15 cellular contexts compared by ENCODE assay signal in genomic region chr2:59019551-59020164, GRCh38.
DNase-seq lines count a peak whose midpoint lies in the region; ATAC-seq, FAIRE-seq and TF ChIP-seq lines count a peak whose summit lies in the region.
"Had no signal": no experiment of that assay in that cellular context is flagged by ENCODE, and none has a peak within 500 bp of the region (broad histone marks: within the 10 kb centered on the region; RNA-seq: fewer than 3 reads in every experiment).

No MANE protein-coding gene starts in this region.

- H3K4ac ChIP-seq in H1 (replicated peaks; ENCODE audit: insufficient read length, low read depth, low read length) = no peak overlapping the region

- H3K56ac ChIP-seq in H1 (replicated peaks; ENCODE audit: insufficient read length, low read depth, low read length) = no peak overlapping the region

- WGBS in H1 (ENCODE audit: extremely low coverage in 1 of 2, insufficient coverage in 1 of 2, insufficient read length in 1 of 2, insufficient replicate concordance in 2 of 2, low coverage in 1 of 2, low lambda C conversion rate in 2 of 2, missing lambda C conversion rate in 1 of 2), 2 experiments = 88% methylated on average over 7 of the region's 7 CpGs; no CpG with 5 or more reads in 1 of the 2 experiments
- 9 to 13% (median 10%) methylated on average over 7 of the region's 7 CpGs for WGBS in ovary, 3 donors

- no peaks in the 10 kb centered on the region for H3K79me1 ChIP-seq in H1 (ENCODE audit: low read depth, low read length)

- no peaks in the 10 kb centered on the region for H3K23me2 ChIP-seq in H1 (ENCODE audit: low read depth, low read length)

- no peak for ATAC-seq in GM23338
- ATAC-seq in left colon = no peak
- ATAC-seq in foreskin keratinocyte = no peak
- ATAC-seq: GM12878 had no signal

- no peak for TF ChIP-seq RAD21 in H1 (IDR thresholded peaks at IDR 0.05 in 1 of 2, conservative IDR thresholded peaks at IDR 0.05 in 1 of 2; ENCODE audit: low read depth in 2 of 2, low read length in 2 of 2)

- H3K4me2 ChIP-seq in GM23338 (no peak overlapping the region), H1 (ENCODE audit: insufficient read depth in 1 of 2, low read depth in 2 of 2, low read length in 2 of 2) (no peak overlapping the region)
- H3K4me2 ChIP-seq: BLaER1 had no signal

- TF ChIP-seq EP300 in H1 (IDR thresholded peaks at IDR 0.05; ENCODE audit: borderline replicate concordance in 1 of 2, low read depth in 2 of 2, low read length in 2 of 2) (no peak), ovary (IDR thresholded peaks at IDR 0.05) (no peak)

- peak overlapping the region; percentile 1; the same call in 1 of the 2 replicates for H3K27ac Mint-ChIP-seq in GM23338
- H3K27ac Mint-ChIP-seq: CD14-positive monocyte; CD4-positive, alpha-beta memory T cell had no signal

- no peak overlapping the region for H4K91ac ChIP-seq in H1 (replicated peaks; ENCODE audit: insufficient read length, low read length)

- H2AK5ac ChIP-seq in H1 (ENCODE audit: low read depth, low read length) = no peak overlapping the region

- H3K27me3 Mint-ChIP-seq in GM23338 (ENCODE audit: insufficient read depth, low read depth, poor library complexity) = no peaks in the 10 kb centered on the region

- H4K5ac ChIP-seq in H1 (ENCODE audit: insufficient read length, low read depth, low read length) = no peak overlapping the region

- intact Hi-C loops in ovary (cut with DNase I) (no loop called here), uterus (cut with DNase I; ENCODE audit: low total_unique reads) (no loop called here), left colon (cut with DNase I, micrococcal nuclease) (no loop called here)

- no peaks in the 10 kb centered on the region for H3K79me2 ChIP-seq in GM23338 (replicated peaks; ENCODE audit: insufficient read depth)
- no peaks in the 10 kb centered on the region for H3K79me2 ChIP-seq in H1 (ENCODE audit: control insufficient read depth in 1 of 2, insufficient read depth in 2 of 2, low read length in 2 of 2)

- H3K36me3 ChIP-seq in GM23338 (ENCODE audit: insufficient read depth) (no peaks in the 10 kb centered on the region; the same call in 1 of the 2 replicates), H1 (ENCODE audit: control insufficient read depth in 2 of 4, insufficient read depth in 4 of 4, low read length in 3 of 4) (no peaks in the 10 kb centered on the region), ovary (no peaks in the 10 kb centered on the region), uterus (no peaks in the 10 kb centered on the region)
- H3K36me3 ChIP-seq: BLaER1, HAP-1 had no signal

- DNase-seq in GM23338 (ENCODE audit: low spot score) = no peak
- no peak for DNase-seq in H1 (ENCODE audit: low read depth in 1 of 2, low spot score in 2 of 2)
- DNase-seq in ovary = no peak
- no peak for DNase-seq in uterus
- no peak for DNase-seq in activated gamma-delta T cell (lab: John Stamatoyannopoulos, UW)
- no peak for DNase-seq in left colon
- DNase-seq in foreskin keratinocyte = no peak
- DNase-seq: 8988T; CD4-positive, alpha-beta memory T cell; DMS153; DMS79 had no signal

- no peak overlapping the region for H3K14ac ChIP-seq in H1 (ENCODE audit: insufficient read length)

- H3K18ac ChIP-seq in H1 (ENCODE audit: extremely low read depth, low read length) = no peak overlapping the region

- no peak overlapping the region for H2BK15ac ChIP-seq in H1 (ENCODE audit: low read length)

- peaks cover 6% of the 10 kb centered on the region for H3K36me3 Mint-ChIP-seq in GM23338 (ENCODE audit: low read depth)
- H3K36me3 Mint-ChIP-seq: CD14-positive monocyte; CD4-positive, alpha-beta memory T cell had no signal

- H4K8ac ChIP-seq in H1 (ENCODE audit: extremely low read depth, insufficient read depth, low read length) = no peak overlapping the region

- H2BK20ac ChIP-seq in H1 (ENCODE audit: low read length) = no peak overlapping the region

- H3K27ac ChIP-seq in GM23338 (ENCODE audit: low read depth) (no peak overlapping the region), H1 (ENCODE audit: low read depth, low read length) (no peak overlapping the region), ovary (no peak overlapping the region), uterus (peak overlapping the region; percentile 53 to 56), foreskin keratinocyte (no peak overlapping the region)
- H3K27ac ChIP-seq: BLaER1 had no signal

- H3K4me3 Mint-ChIP-seq in GM23338 = no peak overlapping the region
- H3K4me3 Mint-ChIP-seq: CD14-positive monocyte; CD4-positive, alpha-beta memory T cell had no signal

- no peak overlapping the region for H2BK12ac ChIP-seq in H1 (ENCODE audit: low read depth, low read length)

- H2BK5ac ChIP-seq in H1 (ENCODE audit: low read depth, low read length) = no peak overlapping the region

- H2BK120ac ChIP-seq in H1 (replicated peaks; ENCODE audit: low read depth, low read length) = no peak overlapping the region

- peak; percentile 36 for FAIRE-seq in H1 (lab: Jason Lieb, UNC)
- FAIRE-seq: GM12878 had no signal

- H3K9me3 ChIP-seq in H1 (ENCODE audit: insufficient read depth in 2 of 2, low read depth in 1 of 2, low read length in 1 of 2) (no peaks in the 10 kb centered on the region), ovary (no peaks in the 10 kb centered on the region), uterus (no peaks in the 10 kb centered on the region)
- H3K9me3 ChIP-seq: HAP-1 had no signal

- TF ChIP-seq CTCF in GM23338 (conservative IDR thresholded peaks at IDR 0.05; ENCODE audit: low read depth in 2 of 2) (no peak), H1 (IDR thresholded peaks at IDR 0.05; ENCODE audit: control extremely low read depth in 1 of 3, insufficient read depth in 1 of 3, low read depth in 1 of 3, low read length in 3 of 3) (no peak), ovary (IDR thresholded peaks at IDR 0.05) (no peak), uterus (IDR thresholded peaks at IDR 0.05) (no peak), foreskin keratinocyte (conservative IDR thresholded peaks at IDR 0.05) (no peak)

- H2AFZ ChIP-seq in GM23338 (peak overlapping the region; percentile 11), H1 (ENCODE audit: low read length) (no peak overlapping the region)

- no peak overlapping the region for H3K4me3 ChIP-seq in GM23338
- H3K4me3 ChIP-seq in H1 (ENCODE audit: extremely low read depth in 1 of 4, insufficient read depth in 2 of 4, low read depth in 3 of 4, low read length in 4 of 4) = no peak overlapping the region
- peak overlapping the region; percentile 9 for H3K4me3 ChIP-seq in ovary
- peak overlapping the region in 1 of 2 donors; percentile 15 for H3K4me3 ChIP-seq in uterus
- H3K4me3 ChIP-seq: BLaER1, GM12878, HAP-1 had no signal

- H3K23ac ChIP-seq in H1 (ENCODE audit: insufficient read length) = no peak overlapping the region

- H3K4me1 Mint-ChIP-seq in GM23338 = peaks cover 3% of the 10 kb centered on the region; the same call in 2 of the 3 replicates
- H3K4me1 Mint-ChIP-seq: CD14-positive monocyte; CD4-positive, alpha-beta memory T cell had no signal

- CTCF ChIA-PET in H1 (lab: Charles Lee; ENCODE audit: partially characterized antibody) = interaction anchor here (1.6 kb wide), 2 partner anchors 7 to 12 kb away, joined by 5 read pairs; no protein-coding TSS in a partner anchor

- peaks cover 12% of the 10 kb centered on the region for H3K9me3 Mint-ChIP-seq in GM23338

- H3K27me3 ChIP-seq in GM23338 (ENCODE audit: insufficient read depth) = no peaks in the 10 kb centered on the region
- H3K27me3 ChIP-seq in H1 (replicated peaks in 1 of 4; ENCODE audit: control insufficient read depth in 3 of 4, extremely low read depth in 1 of 4, insufficient read depth in 3 of 4, low read length in 3 of 4) = no peaks in the 10 kb centered on the region
- H3K27me3 ChIP-seq in ovary = no peaks in the 10 kb centered on the region
- no peaks in the 10 kb centered on the region for H3K27me3 ChIP-seq in uterus
- no peaks in the 10 kb centered on the region for H3K27me3 ChIP-seq in foreskin keratinocyte
- H3K27me3 ChIP-seq: BLaER1 had no signal

- H3K9ac ChIP-seq in H1 (replicated peaks in 1 of 4; ENCODE audit: extremely low read depth in 1 of 4, low read depth in 3 of 4, low read length in 3 of 4) = no peak overlapping the region
- H3K9ac ChIP-seq: BLaER1 had no signal

- peaks cover 2% of the 10 kb centered on the region; the same call in 1 of the 2 replicates for H3K9me2 ChIP-seq in GM23338 (ENCODE audit: insufficient read depth)

- POLR2A ChIA-PET in H1 (lab: Charles Lee; ENCODE audit: partially characterized antibody) = no interaction called here

- H3K4me1 ChIP-seq in GM23338 (ENCODE audit: insufficient read depth) (no peaks in the 10 kb centered on the region), H1 (replicated peaks in 1 of 4; ENCODE audit: control insufficient read depth in 3 of 4, insufficient read depth in 4 of 4, low read length in 3 of 4) (no peaks in the 10 kb centered on the region), ovary (ENCODE audit: insufficient read depth) (no peaks in the 10 kb centered on the region), uterus (no peaks in the 10 kb centered on the region), foreskin keratinocyte (no peaks in the 10 kb centered on the region)
- H3K4me1 ChIP-seq: BLaER1 had no signal

- TF ChIP-seq POLR2A in H1 (IDR thresholded peaks at IDR 0.05; ENCODE audit: control extremely low read depth in 1 of 2, low read depth in 2 of 2, low read length in 2 of 2) (no peak), ovary (IDR thresholded peaks at IDR 0.05) (no peak), uterus (IDR thresholded peaks at IDR 0.05) (no peak)

- H4K20me1 ChIP-seq in GM23338 (replicated peaks; ENCODE audit: insufficient read depth) = no peaks in the 10 kb centered on the region
- no peaks in the 10 kb centered on the region for H4K20me1 ChIP-seq in H1 (replicated peaks in 1 of 2; ENCODE audit: control insufficient read depth in 1 of 2, insufficient read depth in 2 of 2, low read length in 2 of 2)
- H4K20me1 ChIP-seq: BLaER1 had no signal

- H3F3A ChIP-seq in GM23338 (replicated peaks; ENCODE audit: low read depth) = no peaks in the 10 kb centered on the region

TF ChIP-seq in GM23338, 12 proteins besides CTCF, POLR2A, EP300 and RAD21 (continues in another document):
- TF ChIP-seq NANOG (IDR thresholded peaks at IDR 0.05; ENCODE audit: borderline replicate concordance) = no peak
- TF ChIP-seq EZH2phosphoT487 (IDR thresholded peaks at IDR 0.05; ENCODE audit: unreplicated experiment) = no peak
- TF ChIP-seq ZNF114 (CRISPR knock-in tag; IDR thresholded peaks at IDR 0.05) = no peak
- TF ChIP-seq ZNF331 (CRISPR knock-in tag; IDR thresholded peaks at IDR 0.05; ENCODE audit: low read depth) = no peak
- TF ChIP-seq STAT1 (IDR thresholded peaks at IDR 0.05; ENCODE audit: unreplicated experiment) = no peak
- TF ChIP-seq POLR2AphosphoS5 (IDR thresholded peaks at IDR 0.05; ENCODE audit: low read depth) = no peak

TF ChIP-seq in H1, 55 proteins besides CTCF, POLR2A, EP300 and RAD21 (continues in another document):
- no peak for TF ChIP-seq SIX5 (IDR thresholded peaks at IDR 0.05; ENCODE audit: low read depth, low read length)

Comparison
In these comparisons a context has a peak if more than half of its experiments do, and no peak if none do; other contexts are left out.
1. H3K27ac ChIP-seq: peak in uterus (2 of 2); none in GM23338 (single experiment), H1 (single experiment), ovary (0 of 2) and foreskin keratinocyte (single experiment).